8 cellular contexts compared by ENCODE assay signal in genomic region chr9:107855164-107855563, GRCh38.
"Had no signal": no experiment of that assay in that cellular context is flagged by ENCODE, and none has a peak within 500 bp of the region (broad histone marks: within the 10 kb centered on the region; RNA-seq: fewer than 3 reads in every experiment).

No MANE protein-coding gene starts in this region.

- H3K4me3 ChIP-seq: K562 had no signal

- ATAC-seq: HepG2, K562 had no signal

- FAIRE-seq: HepG2, HTR-8/SVneo, K562 had no signal

- H3K27ac ChIP-seq: HL-60, KMS-11 had no signal

- DNase-seq: IMR-90, KBM-7, KG1 had no signal

- H3K4me2 ChIP-seq: KMS-11 had no signal

- H3K9ac ChIP-seq: KMS-11 had no signal
